In genomic region chr2:78992451-78992806, GRCh38 we compare ENCODE assay signal across 12 cellular contexts. TPM values are rescaled to one million over a fixed set of nuclear protein-coding genes. Genes with fewer than 3 reads are reported as not detected.
DNase-seq lines count a peak whose midpoint lies in the region; ATAC-seq and TF ChIP-seq lines count a peak whose summit lies in the region.
"Had no signal": no experiment of that assay in that cellular context is flagged by ENCODE, and none has a peak within 500 bp of the region (broad histone marks: within the 10 kb centered on the region; RNA-seq: fewer than 3 reads in every experiment).

No MANE protein-coding gene starts in this region.

- H3K27ac Mint-ChIP-seq in T-helper 2 cell treated with Interferon-gamma antibody and Interleukin-4, amounts not matched to agents 5 μg/mL and 100 μg/mL, for 36 hours = no peak overlapping the region
- H3K27ac Mint-ChIP-seq: activated T-helper 1 cell treated with anti-CD3 and anti-CD28 coated beads, Interleukin-12 subunit alpha, Interleukin-12 subunit beta, Interleukin-2, Interleukin-4 antibody, amounts not matched to agents 30 ng/mL and 10 ng/mL and 1 ng/mL, durations not matched to agents 14 hours and 24 hours and 36 hours; CD8-positive, alpha-beta T cell; memory B cell had no signal

- H3K4me2 ChIP-seq in mammary epithelial cell (ENCODE audit: insufficient read depth, low read depth, low read length) = no peak overlapping the region

- no TSS peak for BruUV-seq in mammary epithelial cell (replicated peaks; lab: Mats Ljungman, UMichigan)

- CTCF ChIA-PET in mammary epithelial cell (lab: Charles Lee; ENCODE audit: low non-redundant PET) = interaction anchor here (0.6 kb wide), 1 partner anchor 388 kb away, joined by 4 read pairs; no protein-coding TSS in a partner anchor
- CTCF ChIA-PET in RWPE1 (lab: Yijun Ruan, JAX) = no interaction called here

- no peak overlapping the region for H3K27ac ChIP-seq in mammary epithelial cell (ENCODE audit: insufficient read depth, low read depth, low read length)
- no peak overlapping the region for H3K27ac ChIP-seq in RWPE1
- no peak overlapping the region for H3K27ac ChIP-seq in upper lobe of right lung
- H3K27ac ChIP-seq: thoracic aorta had no signal

- H3K36me3 ChIP-seq in mammary epithelial cell (ENCODE audit: insufficient read depth, low read length) (no peaks in the 10 kb centered on the region), upper lobe of right lung (no peaks in the 10 kb centered on the region)
- H3K36me3 ChIP-seq: thoracic aorta had no signal

- WGBS in mammary epithelial cell (ENCODE audit: low coverage, missing lambda C conversion rate) = 15% methylated on average over 10 of the region's 11 CpGs

- peaks cover 12% of the 10 kb centered on the region for H3K9me3 ChIP-seq in mammary epithelial cell (replicated peaks; ENCODE audit: insufficient read depth, low read length)
- H3K9me3 ChIP-seq in upper lobe of right lung = no peaks in the 10 kb centered on the region
- H3K9me3 ChIP-seq: thoracic aorta had no signal

- H3K4me3 Mint-ChIP-seq in T-helper 2 cell treated with Interferon-gamma antibody and Interleukin-4, amounts not matched to agents 5 μg/mL and 100 μg/mL, for 36 hours = no peak overlapping the region
- H3K4me3 Mint-ChIP-seq: activated T-helper 1 cell treated with anti-CD3 and anti-CD28 coated beads, Interleukin-12 subunit alpha, Interleukin-12 subunit beta, Interleukin-2, Interleukin-4 antibody, amounts not matched to agents 30 ng/mL and 10 ng/mL and 1 ng/mL, durations not matched to agents 14 hours and 24 hours and 36 hours; CD8-positive, alpha-beta T cell; memory B cell had no signal

- H3K27me3 Mint-ChIP-seq in T-helper 2 cell treated with Interferon-gamma antibody and Interleukin-4, amounts not matched to agents 5 μg/mL and 100 μg/mL, for 36 hours (ENCODE audit: low read depth) = peaks cover 24% of the 10 kb centered on the region

- no peaks in the 10 kb centered on the region for H3K36me3 Mint-ChIP-seq in T-helper 2 cell treated with Interferon-gamma antibody and Interleukin-4, amounts not matched to agents 5 μg/mL and 100 μg/mL, for 36 hours (ENCODE audit: low read depth)
- H3K36me3 Mint-ChIP-seq: CD8-positive, alpha-beta T cell had no signal

- DNase-seq in T47D (ENCODE audit: low read depth in 1 of 2, low spot score in 1 of 2) (peak; percentile 42 to 58), mammary epithelial cell (no peak), RWPE1 (ENCODE audit: low spot score) (peak; percentile 16), inferior parietal cortex (ENCODE audit: extremely low spot score) (peak; percentile 40), upper lobe of right lung (no peak), GM19238 (ENCODE audit: insufficient read length, low spot score) (no peak)
- no peak for DNase-seq in T-helper 2 cell treated with Interferon-gamma antibody and Interleukin-4, amounts not matched to agents 5 μg/mL and 100 μg/mL, for 36 hours (ENCODE audit: low spot score)
- DNase-seq: CD8-positive, alpha-beta T cell had no signal

- H3K9ac ChIP-seq in mammary epithelial cell (ENCODE audit: insufficient read depth, low read length) = no peak overlapping the region

- ATAC-seq in upper lobe of right lung (peak; percentile 19), GM21825 (IDR thresholded peaks at IDR 0.05; ENCODE audit: unreplicated experiment) (no peak)
- ATAC-seq: CD8-positive, alpha-beta T cell had no signal

- dilution Hi-C loops in mammary epithelial cell (cut with HindIII; ENCODE audit: low sequenced_read_pairs) = no loop called here

- in situ Hi-C loops in T47D (cut with HindIII; ENCODE audit: low pct_unique_long_range_greater_than_20kb, low sequenced_read_pairs) = no loop called here
- in situ Hi-C loops in mammary epithelial cell (cut with MboI; ENCODE audit: low sequenced_read_pairs in 2 of 2) = no loop called here

- POLR2A ChIA-PET in RWPE1 (lab: Yijun Ruan, JAX; ENCODE audit: low non-redundant PET) = no interaction called here

- H3K79me2 ChIP-seq in mammary epithelial cell (ENCODE audit: insufficient read depth, low read length) = no peaks in the 10 kb centered on the region

- H4K20me1 ChIP-seq in mammary epithelial cell (ENCODE audit: insufficient read depth, low read length) = no peaks in the 10 kb centered on the region

- TF ChIP-seq CTCF in mammary epithelial cell (conservative IDR thresholded peaks at IDR 0.05 in 1 of 2, IDR thresholded peaks at IDR 0.05 in 1 of 2; ENCODE audit: extremely low read depth in 1 of 2, insufficient read depth in 1 of 2, low read depth in 1 of 2, low read length in 2 of 2) (no peak), RWPE1 (conservative IDR thresholded peaks at IDR 0.05; ENCODE audit: low read depth) (no peak), upper lobe of right lung (IDR thresholded peaks at IDR 0.05) (no peak)

- no peaks in the 10 kb centered on the region for H3K9me3 Mint-ChIP-seq in T-helper 2 cell treated with Interferon-gamma antibody and Interleukin-4, amounts not matched to agents 5 μg/mL and 100 μg/mL, for 36 hours

- H3K27me3 ChIP-seq in mammary epithelial cell (ENCODE audit: insufficient read depth, low read length) (no peaks in the 10 kb centered on the region), upper lobe of right lung (peaks cover 35% of the 10 kb centered on the region)

- H2AFZ ChIP-seq in mammary epithelial cell (ENCODE audit: low read depth, low read length) = no peak overlapping the region

- H3K4me3 ChIP-seq in mammary epithelial cell (replicated peaks in 1 of 3; ENCODE audit: insufficient read depth in 1 of 3, low read depth in 2 of 3, low read length in 3 of 3) = no peak overlapping the region
- no peak overlapping the region for H3K4me3 ChIP-seq in upper lobe of right lung
- H3K4me3 ChIP-seq: thoracic aorta had no signal

- H3K4me1 Mint-ChIP-seq in T-helper 2 cell treated with Interferon-gamma antibody and Interleukin-4, amounts not matched to agents 5 μg/mL and 100 μg/mL, for 36 hours (ENCODE audit: low read depth) = no peaks in the 10 kb centered on the region
- H3K4me1 Mint-ChIP-seq: memory B cell had no signal

- H3K4me1 ChIP-seq in mammary epithelial cell (ENCODE audit: insufficient read depth, low read length) = no peaks in the 10 kb centered on the region
- H3K4me1 ChIP-seq in upper lobe of right lung = no peaks in the 10 kb centered on the region

- intact Hi-C loops in mammary epithelial cell (cut with micrococcal nuclease) = no loop called here
- intact Hi-C loops in upper lobe of right lung (cut with DNase I) = no loop called here

RNA-seq across cellular contexts. Expression of gene REG3G, which starts 33.1 kb away (rescaled TPM):
- not detected for total RNA-seq in mammary epithelial cell
- not detected for polyA plus RNA-seq in mammary epithelial cell
- polyA minus RNA-seq in mammary epithelial cell = not detected
- not detected for total RNA-seq in upper lobe of right lung
- total RNA-seq: activated T-helper 1 cell treated with anti-CD3 and anti-CD28 coated beads, Interleukin-12 subunit alpha, Interleukin-12 subunit beta, Interleukin-2, Interleukin-4 antibody, amounts not matched to agents 30 ng/mL and 10 ng/mL and 1 ng/mL, durations not matched to agents 14 hours and 24 hours and 36 hours; CD8-positive, alpha-beta T cell; thoracic aorta had no signal

Comparison
In these comparisons a context has a peak if more than half of its experiments do, and no peak if none do; other contexts are left out.
1. DNase-seq: peak in T47D (2 of 2), RWPE1 (single experiment) and inferior parietal cortex (single experiment); none in mammary epithelial cell (single experiment), upper lobe of right lung (single experiment), GM19238 (single experiment) and T-helper 2 cell treated with Interferon-gamma antibody and Interleukin-4, amounts not matched to agents 5 μg/mL and 100 μg/mL, for 36 hours (single experiment).